8 cellular contexts compared by ENCODE assay signal in the genomic region with DNA sequence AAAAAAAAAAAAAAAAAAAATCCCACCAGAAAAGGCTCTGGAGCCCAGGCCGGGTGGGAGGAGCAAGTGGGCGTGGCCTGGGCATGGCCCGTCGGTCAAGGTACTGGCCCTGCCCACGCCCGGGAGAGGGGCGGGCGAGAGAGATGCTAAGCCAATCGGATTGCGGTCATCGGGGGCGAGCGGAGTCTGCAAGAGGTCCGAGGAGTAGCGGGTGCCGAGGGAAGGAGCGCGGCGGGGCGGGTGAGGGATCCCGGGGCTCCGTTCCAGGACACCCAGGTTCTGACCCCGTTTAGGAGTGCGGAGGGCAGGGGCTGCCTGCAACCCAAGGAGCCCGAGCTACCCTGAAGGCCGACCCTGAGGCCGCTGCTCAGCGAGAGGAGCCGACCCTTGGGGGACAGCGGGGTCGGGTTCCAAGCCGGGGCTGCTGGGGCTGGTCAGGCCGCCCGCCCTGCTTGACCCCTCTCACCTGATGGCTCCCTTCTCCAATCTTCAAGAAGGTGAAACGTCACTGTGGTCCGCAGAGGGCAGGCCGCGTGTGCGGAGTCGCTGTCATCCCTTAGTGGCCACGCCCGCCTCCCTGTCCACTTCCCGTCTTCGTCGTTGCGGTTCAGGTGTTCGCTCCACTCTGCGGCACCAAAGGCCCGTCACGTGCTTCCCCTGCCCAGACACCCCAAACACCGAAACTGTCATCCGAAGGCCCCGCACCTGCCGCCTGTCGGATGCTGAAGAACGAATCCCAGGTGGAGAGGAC. TPM values are rescaled to one million over a fixed set of nuclear protein-coding genes. Genes with fewer than 3 reads are reported as not detected.
DNase-seq lines count a peak whose midpoint lies in the region; ATAC-seq and TF ChIP-seq lines count a peak whose summit lies in the region.

No MANE protein-coding gene starts in this region.

- peak overlapping the region; percentile 76 for H3K4me3 ChIP-seq in adipocyte (ENCODE audit: low read length)
- H3K4me3 ChIP-seq in transverse colon, result peak overlapping the region; percentile 31 to 63 (median 52)

- H3K4me1 ChIP-seq in adipocyte (ENCODE audit: control insufficient read depth, insufficient read depth, low read length) (peaks cover 7% of the 10 kb centered on the region), transverse colon (peaks cover 0 to 7% (median 2%) of the 10 kb centered on the region in 4 donors)

- no peak overlapping the region for H3K27ac Mint-ChIP-seq in progenitor cell of endocrine pancreas

- H3K27me3 ChIP-seq in adipocyte (replicated peaks; ENCODE audit: control insufficient read depth, insufficient read depth, low read length) (no peaks in the 10 kb centered on the region), transverse colon (peaks cover 16% of the 10 kb centered on the region)

- H3K9ac ChIP-seq in adipocyte (ENCODE audit: low read length), result peak overlapping the region; percentile 49

- WGBS in transverse colon (ENCODE audit: low coverage in 1 of 2), 2 donors, result 2% methylated on average over 49 of the region's 56 CpGs; no CpG with 5 or more reads in 1 of the 2 donors

- H3K36me3 Mint-ChIP-seq in progenitor cell of endocrine pancreas (ENCODE audit: insufficient read depth), result no peaks in the 10 kb centered on the region

- peak overlapping the region in 3 of 4 donors; percentile 23 to 72 (median 50) for H3K27ac ChIP-seq in transverse colon

- peak overlapping the region; percentile 71 for H3K4me3 Mint-ChIP-seq in progenitor cell of endocrine pancreas (ENCODE audit: low read depth)

- H3K9me3 ChIP-seq in adipocyte (ENCODE audit: control insufficient read depth, low read length) (no peaks in the 10 kb centered on the region), transverse colon (no peaks in the 10 kb centered on the region)

- TF ChIP-seq CTCF in progenitor cell of endocrine pancreas (IDR thresholded peaks at IDR 0.05; ENCODE audit: unreplicated experiment), result no peak
- no peak for TF ChIP-seq CTCF in transverse colon (IDR thresholded peaks at IDR 0.05)

- TF ChIP-seq POLR2A in transverse colon (IDR thresholded peaks at IDR 0.05), result no peak

- peaks cover 2% of the 10 kb centered on the region for H3K4me1 Mint-ChIP-seq in progenitor cell of endocrine pancreas (ENCODE audit: low read depth)

- H3K36me3 ChIP-seq in adipocyte (ENCODE audit: control insufficient read depth, insufficient read depth, low read length, severe bottlenecking) (no peaks in the 10 kb centered on the region), transverse colon (no peaks in the 10 kb centered on the region)

- ATAC-seq in HG03097 (IDR thresholded peaks at IDR 0.05; ENCODE audit: low FRiP score, unreplicated experiment) (peak; percentile 74), left cardiac atrium (peak; percentile 96 to 98), GM21367 (IDR thresholded peaks at IDR 0.05; ENCODE audit: unreplicated experiment) (no peak)

- DNase-seq in Caki2 (ENCODE audit: low read depth) (peak; percentile 87), SK-N-DZ (ENCODE audit: low spot score) (peak; percentile 96), adipocyte (ENCODE audit: low read depth) (peak; percentile 78), left cardiac atrium (peak; percentile 93), progenitor cell of endocrine pancreas (ENCODE audit: low spot score, unreplicated experiment) (peak; percentile 91), transverse colon (peak; percentile 84)

- in situ Hi-C loops in Caki2 (cut with HindIII; ENCODE audit: low pct_unique_long_range_greater_than_20kb, low sequenced_read_pairs), result no loop called here
- in situ Hi-C loops in transverse colon (cut with MboI; ENCODE audit: low pct_ligation_motif_present in 1 of 4, low pct_unique_long_range_greater_than_20kb in 1 of 4, low sequenced_read_pairs in 3 of 4), result no loop called here

- no peaks in the 10 kb centered on the region for H3K9me3 Mint-ChIP-seq in progenitor cell of endocrine pancreas (ENCODE audit: low read depth)

- H3K27me3 Mint-ChIP-seq in progenitor cell of endocrine pancreas, result peaks cover 16% of the 10 kb centered on the region

- no peak for TF ChIP-seq EP300 in transverse colon (IDR thresholded peaks at IDR 0.05; ENCODE audit: low read depth)

- intact Hi-C loops in left cardiac atrium (cut with DNase I) (no loop called here), transverse colon (cut with DNase I; ENCODE audit: low total_unique reads) (no loop called here)

RNA-seq across cellular contexts. Expression of gene TAB1, which starts 11.1 kb away (rescaled TPM):
- total RNA-seq in Caki2 (2014; rRNA removed; shearing (Covaris generic); ENCODE audit: low replicate concordance), result 34.8 and 42.6 TPM in 2 replicates
- polyA plus RNA-seq in SK-N-DZ (2014; cell fraction: cytosol; rRNA removed), result 35.3 and 43.1 TPM in 2 replicates
- polyA plus RNA-seq in SK-N-DZ (2014; cell fraction: nucleus; rRNA removed), result 33.8 and 36.2 TPM in 2 replicates
- total RNA-seq in left cardiac atrium (10 to 100 TPM; 14.1 to 16.8 TPM), progenitor cell of endocrine pancreas (31.2 and 40.6 TPM in 2 replicates), transverse colon (10 to 100 TPM; 14.3 to 56.5 (median 24.7) TPM)

RNA-seq across cellular contexts. Expression of gene SYNGR1, which starts 38.6 kb away (rescaled TPM):
- total RNA-seq in Caki2 (2014; rRNA removed; shearing (Covaris generic); ENCODE audit: low replicate concordance), result 33.7 and 47.8 TPM in 2 replicates
- polyA plus RNA-seq in SK-N-DZ (2014; cell fraction: cytosol; rRNA removed), result 21.5 and 24.3 TPM in 2 replicates
- 43.1 and 61.9 TPM in 2 replicates for polyA plus RNA-seq in SK-N-DZ (2014; cell fraction: nucleus; rRNA removed)
- 10 to 100 TPM; 48.3 to 60.8 TPM for total RNA-seq in left cardiac atrium
- 36.8 and 38.0 TPM in 2 replicates for total RNA-seq in progenitor cell of endocrine pancreas
- 10 to 100 TPM in 1 of 4 donors, 1 to 10 TPM in 3; 6.7 to 10.5 (median 8.0) TPM for total RNA-seq in transverse colon
